Comparison of ENCODE assay signal across 1 cellular context in genomic region chr17:32497431-32498205, GRCh38.
TF ChIP-seq lines count a peak whose summit lies in the region.

No MANE protein-coding gene starts in this region.

TF ChIP-seq in H1, 55 proteins besides CTCF, POLR2A, EP300 and RAD21:
- TF ChIP-seq SRF (IDR thresholded peaks at IDR 0.05; ENCODE audit: low read depth, low read length) = no peak
- no peak for TF ChIP-seq EZH2 (IDR thresholded peaks at IDR 0.05; ENCODE audit: low read depth, low read length, severe bottlenecking)
- TF ChIP-seq CTBP2 (IDR thresholded peaks at IDR 0.05; ENCODE audit: borderline replicate concordance, insufficient read depth, insufficient read length, low read length) = no peak
- no peak for TF ChIP-seq BCL11A (IDR thresholded peaks at IDR 0.05; ENCODE audit: low read depth in 2 of 2, low read length in 2 of 2)
- no peak for TF ChIP-seq MAX (IDR thresholded peaks at IDR 0.05)
- TF ChIP-seq RFX5 (IDR thresholded peaks at IDR 0.05; ENCODE audit: borderline replicate concordance, low read depth, low read length) = no peak
- TF ChIP-seq SP2 (IDR thresholded peaks at IDR 0.05; ENCODE audit: low read length) = no peak
- TF ChIP-seq ATF2 (IDR thresholded peaks at IDR 0.05; ENCODE audit: low read length) = no peak
- TF ChIP-seq RBBP5 (IDR thresholded peaks at IDR 0.05; ENCODE audit: borderline replicate concordance, low read depth, low read length) = no peak
- TF ChIP-seq KDM4A (IDR thresholded peaks at IDR 0.05; ENCODE audit: low read depth, low read length, severe bottlenecking) = no peak
- TF ChIP-seq YY1 (IDR thresholded peaks at IDR 0.05; ENCODE audit: low read depth, low read length) = no peak
- no peak for TF ChIP-seq HDAC6 (IDR thresholded peaks at IDR 0.05; ENCODE audit: low read depth, low read length)
- no peak for TF ChIP-seq GABPA (IDR thresholded peaks at IDR 0.05; ENCODE audit: borderline replicate concordance, insufficient read depth, low read length)
- TF ChIP-seq CREB1 (IDR thresholded peaks at IDR 0.05) = no peak
- no peak for TF ChIP-seq TEAD4 (IDR thresholded peaks at IDR 0.05; ENCODE audit: low read depth, low read length)
- no peak for TF ChIP-seq MAFK (IDR thresholded peaks at IDR 0.05; ENCODE audit: low read depth, low read length)
- no peak for TF ChIP-seq CBX8 (IDR thresholded peaks at IDR 0.05; ENCODE audit: borderline replicate concordance, low read depth, low read length)
- TF ChIP-seq SP1 (IDR thresholded peaks at IDR 0.05; ENCODE audit: low read depth, low read length) = no peak
- no peak for TF ChIP-seq SAP30 (IDR thresholded peaks at IDR 0.05; ENCODE audit: insufficient read depth, insufficient replicate concordance, low read length)
- TF ChIP-seq JUND (IDR thresholded peaks at IDR 0.05; ENCODE audit: low read length) = no peak
